In genomic region chr16:20762404-20763123, GRCh38 we compare ENCODE assay signal across 1 cellular context.
TF ChIP-seq lines count a peak whose summit lies in the region.

No MANE protein-coding gene starts in this region.

TF ChIP-seq in HepG2, 621 proteins besides CTCF, POLR2A, EP300 and RAD21:
- peak; percentile 43; the same call in 1 of the 2 replicates for TF ChIP-seq KDM1A (CRISPR knock-in tag; IDR thresholded peaks at IDR 0.05)
- TF ChIP-seq NFIC (IDR thresholded peaks at IDR 0.05; ENCODE audit: low read length): no peak
